In the genomic region with DNA sequence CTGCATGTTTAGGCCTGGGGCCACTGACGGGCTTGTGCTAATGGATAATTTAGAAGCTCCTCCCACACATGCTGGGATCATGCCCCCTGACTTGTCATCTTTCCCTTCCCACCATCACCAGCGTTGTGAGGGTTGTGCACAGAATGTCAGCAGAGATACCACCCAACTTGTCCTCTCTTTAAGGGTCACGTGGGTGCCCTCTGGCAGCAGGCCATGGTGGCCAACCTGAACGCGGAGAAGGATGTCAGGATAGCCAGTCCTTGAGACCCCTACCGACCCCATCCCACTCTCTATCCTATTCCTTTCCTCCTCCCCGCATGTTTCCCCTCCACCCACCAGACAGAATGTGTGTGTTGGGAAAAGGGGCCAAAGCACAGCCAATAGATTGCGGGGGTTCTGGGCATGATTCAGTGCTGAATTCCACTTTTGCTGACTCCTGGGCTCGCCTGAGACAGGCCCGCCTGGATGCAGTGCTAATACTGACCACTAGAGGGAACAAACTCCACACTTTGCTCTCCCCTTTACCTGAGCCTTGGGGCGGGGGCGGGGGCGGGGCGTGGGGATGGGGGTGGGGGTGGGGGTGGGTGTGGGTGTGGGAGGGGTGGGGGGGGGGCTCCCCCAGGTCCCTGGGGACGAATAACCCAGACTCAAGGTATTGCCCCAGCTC, we compare ENCODE assay signal across 9 cellular contexts. TPM values are rescaled to one million over a fixed set of nuclear protein-coding genes. Genes with fewer than 3 reads are reported as not detected.
DNase-seq lines count a peak whose midpoint lies in the region; ATAC-seq and TF ChIP-seq lines count a peak whose summit lies in the region.
"Had no signal": no experiment of that assay in that cellular context is flagged by ENCODE, and none has a peak within 500 bp of the region (broad histone marks: within the 10 kb centered on the region; RNA-seq: fewer than 3 reads in every experiment).

Gene GH2, minus strand, starts transcription at position 10 of the 667 bp plus-strand sequence. CDS start 143 bp downstream, outside the sequence.

- H3K4me3 Mint-ChIP-seq in naive B cell = peak within 1 kb of the TSS in 1 of 8 donors; percentile 29

- H3K36me3 Mint-ChIP-seq in naive B cell = no peaks in the 10 kb centered on the region

- no peaks in the 10 kb centered on the region for H3K4me1 ChIP-seq in suprapubic skin

- 40% methylated on average over 13 of the region's 15 CpGs for WGBS in suprapubic skin

- TF ChIP-seq POLR2A in suprapubic skin (IDR thresholded peaks at IDR 0.05) = no peak

- no peaks in the 10 kb centered on the region for H3K9me3 ChIP-seq in suprapubic skin
- H3K9me3 ChIP-seq: BLaER1 treated with 17β-estradiol and CSF1 and Interleukin-3, amounts not matched to agents 10 nM and 100 nM had no signal

- no peak within 1 kb of the TSS for H3K4me3 ChIP-seq in suprapubic skin
- H3K4me3 ChIP-seq: BLaER1 treated with 17β-estradiol and CSF1 and Interleukin-3, amounts not matched to agents 10 nM and 100 nM had no signal

- no peaks in the 10 kb centered on the region for H3K27me3 ChIP-seq in suprapubic skin
- H3K27me3 ChIP-seq: BLaER1 treated with 17β-estradiol and CSF1 and Interleukin-3, amounts not matched to agents 10 nM and 100 nM had no signal

- H3K27ac ChIP-seq in suprapubic skin = no peak within 1 kb of the TSS
- H3K27ac ChIP-seq: BLaER1 treated with 17β-estradiol and CSF1 and Interleukin-3, amounts not matched to agents 10 nM and 100 nM had no signal

- DNase-seq in NCI-H2029 treated with DMSO at 0.1 percent for 48 hours (lab: John Stamatoyannopoulos, UW) (peak; percentile 5), NCI-H2029 (lab: John Stamatoyannopoulos, UW) (no peak), NCI-H1694 (lab: John Stamatoyannopoulos, UW) (peak; percentile 14), naive B cell (peak; percentile 44), suprapubic skin (ENCODE audit: low spot score in 2 of 2) (no peak)
- DNase-seq in activated CD4-positive, alpha-beta T cell treated with anti-CD3 and anti-CD28 coated beads, Interleukin-2, amount 50 U/mL, for 4 hours = peak; percentile 56 to 61
- DNase-seq in effector CD8-positive, alpha-beta T cell (lab: John Stamatoyannopoulos, UW) = peak; percentile 29

- peak; percentile 13 to 78 for TF ChIP-seq CTCF in suprapubic skin (IDR thresholded peaks at IDR 0.05)

- H3K36me3 ChIP-seq in suprapubic skin = no peaks in the 10 kb centered on the region
- H3K36me3 ChIP-seq: BLaER1 treated with 17β-estradiol and CSF1 and Interleukin-3, amounts not matched to agents 10 nM and 100 nM had no signal

- ATAC-seq in naive B cell (ENCODE audit: low read depth in 2 of 2) (peak; percentile 80 to 87), HG03025 (IDR thresholded peaks at IDR 0.05; ENCODE audit: low FRiP score, unreplicated experiment) (no peak)

- peak within 1 kb of the TSS in 2 of 6 donors; percentile 56 to 81 for H3K27ac Mint-ChIP-seq in naive B cell

- H3K27me3 Mint-ChIP-seq in naive B cell = peaks cover 6 to 20% (median 17%) of the 10 kb centered on the region in 3 donors

- peaks cover 6 to 12% (median 10%) of the 10 kb centered on the region in 3 donors for H3K4me1 Mint-ChIP-seq in naive B cell

- no peaks in the 10 kb centered on the region for H3K9me3 Mint-ChIP-seq in naive B cell

- no peak for TF ChIP-seq EP300 in suprapubic skin (IDR thresholded peaks at IDR 0.05)

RNA-seq across cellular contexts. Expression of gene GH2, which starts in this region (rescaled TPM):
- polyA plus RNA-seq in naive B cell (ENCODE audit: low read depth in 6 of 6) = not detected
- not detected for total RNA-seq in suprapubic skin

Comparison
In these comparisons a context has a peak if more than half of its experiments do, and no peak if none do; other contexts are left out.
1. DNase-seq: peak in NCI-H2029 treated with DMSO at 0.1 percent for 48 hours (single experiment), NCI-H1694 (single experiment), activated CD4-positive, alpha-beta T cell treated with anti-CD3 and anti-CD28 coated beads, Interleukin-2, amount 50 U/mL, for 4 hours (2 of 2) and effector CD8-positive, alpha-beta T cell (single experiment); none in NCI-H2029 (single experiment) and suprapubic skin (0 of 2).
2. Peak in DNase-seq and ATAC-seq in naive B cell; RNA of the gene not detected or under 1 TPM.